Comparison of ENCODE assay signal across 8 cellular contexts in the genomic region with DNA sequence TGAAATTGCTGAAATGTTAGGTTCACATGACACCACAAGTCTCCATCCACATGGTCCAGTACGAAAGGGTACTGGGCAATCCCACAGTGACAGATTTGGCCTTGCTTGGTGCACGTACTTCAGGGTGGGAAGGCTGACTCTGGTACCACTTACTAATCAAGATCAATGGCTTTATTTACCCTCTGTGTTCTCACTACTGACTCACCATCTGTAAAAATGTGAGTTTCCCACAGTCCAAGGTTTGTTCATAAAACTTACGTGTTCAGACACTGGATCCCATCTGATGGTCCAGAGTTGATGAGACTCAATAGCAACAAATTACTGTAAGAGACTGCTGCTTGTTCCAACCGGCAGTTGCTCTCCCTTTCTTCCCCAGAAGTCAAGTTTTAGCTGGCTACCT.
"Had no signal": no experiment of that assay in that cellular context is flagged by ENCODE, and none has a peak within 500 bp of the region (broad histone marks: within the 10 kb centered on the region; RNA-seq: fewer than 3 reads in every experiment).

No MANE protein-coding gene starts in this region.

- ATAC-seq: GM23338, K562 had no signal

- FAIRE-seq: H1, H54, HTR-8/SVneo, K562 had no signal

- H2AFZ ChIP-seq: GM23338 had no signal

- H3K4me2 ChIP-seq: GM23338 had no signal

- DNase-seq: H9, HCEC 1CT, IMR-90 had no signal

- H3K4me3 ChIP-seq: GM23338, K562 had no signal
